In the genomic region with DNA sequence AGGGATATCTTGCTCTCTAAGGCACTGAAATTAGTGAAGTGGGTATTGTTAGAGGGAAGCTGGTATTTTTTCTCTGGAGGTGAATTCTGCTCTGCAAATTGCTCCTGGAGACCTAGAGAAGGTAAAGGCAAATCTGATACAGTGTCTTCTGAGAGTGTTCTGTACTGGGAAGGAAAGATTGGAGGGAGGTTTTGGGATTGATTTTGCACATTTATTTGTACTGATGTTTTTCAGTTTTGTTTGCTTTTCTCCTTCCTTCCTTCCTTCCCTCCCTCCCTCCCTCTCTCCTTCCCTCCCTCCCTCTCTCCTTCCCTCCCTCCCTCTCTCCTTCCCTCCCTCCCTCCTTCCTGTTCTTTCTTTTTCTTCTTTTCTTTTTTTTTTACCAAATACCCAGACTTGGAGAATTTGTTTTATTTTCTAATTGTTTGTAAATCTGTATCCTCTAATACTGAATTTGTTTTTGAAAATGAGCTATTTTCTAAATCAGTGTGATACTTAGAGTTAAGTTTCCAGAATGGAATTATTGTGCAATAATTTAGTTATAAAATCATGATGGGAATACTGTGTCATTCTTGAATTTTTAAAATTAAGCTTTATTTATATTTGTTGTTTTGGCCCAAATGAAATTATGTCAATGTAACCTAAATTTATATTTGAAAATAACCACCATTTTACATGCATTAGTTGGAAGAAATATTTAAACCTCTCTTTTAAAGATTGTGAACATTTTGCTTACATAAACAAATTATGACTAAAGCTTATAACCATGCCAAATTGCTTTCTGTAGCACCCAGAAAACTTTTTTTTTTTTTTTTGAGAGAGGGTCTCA, we compare ENCODE assay signal across 27 cellular contexts. TPM values are rescaled to one million over a fixed set of nuclear protein-coding genes. Genes with fewer than 3 reads are reported as not detected.
DNase-seq lines count a peak whose midpoint lies in the region; FAIRE-seq and TF ChIP-seq lines count a peak whose summit lies in the region.
"Had no signal": no experiment of that assay in that cellular context is flagged by ENCODE, and none has a peak within 500 bp of the region (broad histone marks: within the 10 kb centered on the region; RNA-seq: fewer than 3 reads in every experiment).

No MANE protein-coding gene starts in this region.

- no peaks in the 10 kb centered on the region for H3K27me3 ChIP-seq in BLaER1 treated with 17β-estradiol and CSF1 and Interleukin-3, amounts not matched to agents 10 nM and 100 nM
- H3K27me3 ChIP-seq in esophagus squamous epithelium, result no peaks in the 10 kb centered on the region
- H3K27me3 ChIP-seq: foreskin keratinocyte, heart left ventricle had no signal

- H3K9ac ChIP-seq in BLaER1 treated with 17β-estradiol and CSF1 and Interleukin-3, amounts not matched to agents 10 nM and 100 nM, result peak overlapping the region in 4 of 11 experiments; percentile 24 to 44 (median 32); a peak in 3 of 22 replicates

- H4K20me1 ChIP-seq in BLaER1 treated with 17β-estradiol and CSF1 and Interleukin-3, amounts not matched to agents 10 nM and 100 nM, result peaks cover 31 to 86% (median 71%) of the 10 kb centered on the region in 11 experiments; a peak in 20 of 22 replicates

- no peak for TF ChIP-seq CTCF in esophagus squamous epithelium (IDR thresholded peaks at IDR 0.05)

- DNase-seq in NCI-H2171 treated with DMSO at 0.1 percent for 48 hours (lab: John Stamatoyannopoulos, UW), result peak; percentile 4
- no peak for DNase-seq in NCI-H2171 (lab: John Stamatoyannopoulos, UW)
- DNase-seq in RCC 7860 (ENCODE audit: low spot score), result no peak
- DNase-seq in esophagus squamous epithelium (lab: John Stamatoyannopoulos, UW), result no peak
- DNase-seq in stimulated activated naive CD4-positive, alpha-beta T cell treated with Interleukin-2 at 50 U/mL for 16 hours (lab: John Stamatoyannopoulos, UW), result no peak
- DNase-seq in amniotic stem cell (lab: John Stamatoyannopoulos, UW), result no peak
- DNase-seq in activated naive CD4-positive, alpha-beta T cell treated with Interleukin-2 at 50 U/mL for 16 hours, result no peak
- DNase-seq: 8988T; activated CD8-positive, alpha-beta T cell treated with anti-CD3 and anti-CD28 coated beads for 36 hours; activated gamma-delta T cell treated with Interleukin-2 at 50 U/mL for 16 hours; activated T-cell treated with anti-CD3 and anti-CD28 coated beads for 4 hours; amygdala; CD8-positive, alpha-beta T cell; DMS 273 treated with DMSO at 0.1 percent for 48 hours; effector CD4-positive, alpha-beta T cell; foreskin keratinocyte; heart left ventricle; kidney glomerular epithelial cell; lower lobe of right lung; NCI-H1105 treated with DMSO at 0.1 percent for 48 hours; NCI-H2029 treated with DMSO at 0.1 percent for 48 hours; NCI-H82; stimulated activated CD4-positive, alpha-beta T cell treated with anti-CD3 and anti-CD28 coated beads, Interleukin-12 subunit alpha, Interleukin-12 subunit beta, amount 100 ng/mL, for 4 hours; stimulated activated CD4-positive, alpha-beta T cell treated with anti-CD3 and anti-CD28 coated beads, Interleukin-4, amount 100 ng/mL, for 1 hour; T-helper 2 cell had no signal

- peaks cover 20 to 39% (median 33%) of the 10 kb centered on the region in 10 experiments for H3K4me1 ChIP-seq in BLaER1 treated with 17β-estradiol and CSF1 and Interleukin-3, amounts not matched to agents 10 nM and 100 nM
- H3K4me1 ChIP-seq in esophagus squamous epithelium, result peaks cover 0 to 48% (median 20%) of the 10 kb centered on the region in 3 donors
- H3K4me1 ChIP-seq: foreskin keratinocyte had no signal

- H3K27ac ChIP-seq in BLaER1 treated with 17β-estradiol and CSF1 and Interleukin-3, amounts not matched to agents 10 nM and 100 nM, result peak overlapping the region in 1 of 11 experiments; percentile 35; a peak in 2 of 22 replicates
- peak overlapping the region in 3 of 4 donors; percentile 11 to 44 (median 21) for H3K27ac ChIP-seq in esophagus squamous epithelium
- H3K27ac ChIP-seq: foreskin keratinocyte, lower lobe of right lung had no signal

- no peak overlapping the region for H3K4me3 ChIP-seq in BLaER1 treated with 17β-estradiol and CSF1 and Interleukin-3, amounts not matched to agents 10 nM and 100 nM
- no peak overlapping the region for H3K4me3 ChIP-seq in esophagus squamous epithelium
- H3K4me3 ChIP-seq: heart left ventricle, lower lobe of right lung had no signal

- intact Hi-C loops in esophagus squamous epithelium (cut with DNase I), result no loop called here

- peak overlapping the region; percentile 8 to 67 (median 56); a peak in 20 of 22 replicates for H3K4me2 ChIP-seq in BLaER1 treated with 17β-estradiol and CSF1 and Interleukin-3, amounts not matched to agents 10 nM and 100 nM

- peaks cover 6 to 46% (median 35%) of the 10 kb centered on the region in 11 experiments; a peak in 21 of 22 replicates for H3K36me3 ChIP-seq in BLaER1 treated with 17β-estradiol and CSF1 and Interleukin-3, amounts not matched to agents 10 nM and 100 nM
- peaks cover 0 to 18% (median 0%) of the 10 kb centered on the region in 3 donors for H3K36me3 ChIP-seq in esophagus squamous epithelium
- H3K36me3 ChIP-seq: lower lobe of right lung had no signal

- no peak for TF ChIP-seq POLR2A in esophagus squamous epithelium (IDR thresholded peaks at IDR 0.05)

- no peaks in the 10 kb centered on the region for H3K9me3 ChIP-seq in BLaER1 treated with 17β-estradiol and CSF1 and Interleukin-3, amounts not matched to agents 10 nM and 100 nM (replicated peaks in 1 of 11)
- no peaks in the 10 kb centered on the region for H3K9me3 ChIP-seq in esophagus squamous epithelium
- H3K9me3 ChIP-seq: heart left ventricle, lower lobe of right lung had no signal

- FAIRE-seq in RCC 7860 (lab: Jason Lieb, UNC), result peak; percentile 7
- FAIRE-seq: urothelium cell line had no signal

RNA-seq across cellular contexts. Expression of gene CMPK1, which starts 4.9 kb away (rescaled TPM):
- total RNA-seq in esophagus squamous epithelium, result 100 to 1,000 TPM; 124 to 177 (median 133) TPM

RNA-seq across cellular contexts. Expression of gene STIL, which starts 24.5 kb away (rescaled TPM):
- total RNA-seq in esophagus squamous epithelium, result 10 to 100 TPM in 1 of 4 donors, 1 to 10 TPM in 3; 4.2 to 15.1 (median 6.8) TPM
